21 cellular contexts compared by ENCODE assay signal in the genomic region with DNA sequence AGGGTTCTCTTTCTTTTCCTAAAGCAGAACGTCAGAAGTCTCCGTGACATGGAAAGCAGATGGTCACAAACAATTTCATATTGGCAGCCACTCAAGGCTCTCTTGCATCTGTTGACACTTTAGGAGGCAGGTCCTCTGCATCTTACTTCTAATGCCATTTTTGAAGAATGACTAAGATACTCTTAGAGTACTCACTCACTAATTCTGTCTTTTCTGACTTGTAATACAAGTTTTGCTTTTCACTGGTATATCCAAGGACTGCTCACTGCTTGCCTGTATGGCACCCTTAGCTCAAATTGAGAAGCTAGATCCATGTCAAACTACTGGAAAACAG.
DNase-seq lines count a peak whose midpoint lies in the region; ATAC-seq and TF ChIP-seq lines count a peak whose summit lies in the region.
"Had no signal": no experiment of that assay in that cellular context is flagged by ENCODE, and none has a peak within 500 bp of the region (broad histone marks: within the 10 kb centered on the region; RNA-seq: fewer than 3 reads in every experiment).

No MANE protein-coding gene starts in this region.

- ATAC-seq in heart right ventricle (peak in 4 of 8 donors; percentile 33 to 48 (median 40)), GM21529 (IDR thresholded peaks at IDR 0.05; ENCODE audit: unreplicated experiment) (no peak), HG02678 (IDR thresholded peaks at IDR 0.05; ENCODE audit: unreplicated experiment) (no peak)
- ATAC-seq: gastroesophageal sphincter, natural killer cell had no signal

- H3K9me3 ChIP-seq in ascending aorta (no peaks in the 10 kb centered on the region), heart right ventricle (no peaks in the 10 kb centered on the region), smooth muscle cell (replicated peaks; ENCODE audit: low read depth) (no peaks in the 10 kb centered on the region)
- H3K9me3 ChIP-seq: gastroesophageal sphincter had no signal

- DNase-seq in NCI-H2171 treated with DMSO at 0.1 percent for 48 hours (lab: John Stamatoyannopoulos, UW): peak; percentile 4
- no peak for DNase-seq in NCI-H2171 (lab: John Stamatoyannopoulos, UW)
- no peak for DNase-seq in ascending aorta (ENCODE audit: low spot score in 2 of 2)
- DNase-seq in heart right ventricle: peak in 1 of 2 donors; percentile 36
- no peak for DNase-seq in smooth muscle cell (lab: John Stamatoyannopoulos, UW; ENCODE audit: unreplicated experiment)
- DNase-seq in GM10266 (ENCODE audit: extremely low spot score): no peak
- DNase-seq: 8988T; activated naive CD4-positive, alpha-beta T cell treated with anti-CD3 and anti-CD28 coated beads, Interleukin-2, amount 50 U/mL, for 16 hours; activated T-cell treated with anti-CD3 and anti-CD28 coated beads, Interleukin-2, amount 50 U/mL, for 1 hour; CD8-positive, alpha-beta memory T cell; effector CD8-positive, alpha-beta T cell; mammary epithelial cell; MM.1S; natural killer cell; NCI-H187; NCI-H69; PC-9; stimulated activated CD4-positive, alpha-beta T cell treated with anti-CD3 and anti-CD28 coated beads, Interleukin-15, amount 100 ng/mL, for 24 hours had no signal

- H3K79me2 ChIP-seq in smooth muscle cell (ENCODE audit: low read depth): no peaks in the 10 kb centered on the region

- no peaks in the 10 kb centered on the region for H3K27me3 ChIP-seq in ascending aorta
- no peaks in the 10 kb centered on the region for H3K27me3 ChIP-seq in heart right ventricle
- no peaks in the 10 kb centered on the region for H3K27me3 ChIP-seq in smooth muscle cell (ENCODE audit: low read depth)
- H3K27me3 ChIP-seq: gastroesophageal sphincter had no signal

- H3K36me3 ChIP-seq in ascending aorta (peaks cover 0 to 15% of the 10 kb centered on the region in 2 donors), heart right ventricle (peaks cover 0 to 29% (median 0%) of the 10 kb centered on the region in 9 donors), smooth muscle cell (ENCODE audit: low read depth) (no peaks in the 10 kb centered on the region)

- H3K4me1 ChIP-seq in ascending aorta: peaks cover 4 to 8% of the 10 kb centered on the region in 2 donors
- peaks cover 5 to 82% (median 44%) of the 10 kb centered on the region in 9 donors for H3K4me1 ChIP-seq in heart right ventricle
- H3K4me1 ChIP-seq in smooth muscle cell (ENCODE audit: low read depth): peaks cover 9% of the 10 kb centered on the region
- H3K4me1 ChIP-seq: gastroesophageal sphincter had no signal

- H3K4me2 ChIP-seq in smooth muscle cell: peak overlapping the region; percentile 37
- H3K4me2 ChIP-seq: PC-9 had no signal

- WGBS in heart right ventricle, 2 donors: 10 to 34% methylated on average over 2 of the region's 2 CpGs
- 8% methylated on average over 2 of the region's 2 CpGs for WGBS in smooth muscle cell (ENCODE audit: low lambda C conversion rate)

- peaks cover 28% of the 10 kb centered on the region for H3F3A ChIP-seq in smooth muscle cell (ENCODE audit: low read depth)

- TF ChIP-seq CTCF in ascending aorta (IDR thresholded peaks at IDR 0.05) (no peak), heart right ventricle (IDR thresholded peaks at IDR 0.05) (no peak), smooth muscle cell (IDR thresholded peaks at IDR 0.05; ENCODE audit: borderline replicate concordance, insufficient read depth, poor library complexity, severe bottlenecking) (no peak), GM10266 (IDR thresholded peaks at IDR 0.05; ENCODE audit: control insufficient read depth, insufficient read depth, low read depth, missing control alignments) (no peak)

- intact Hi-C loops in ascending aorta (cut with DNase I): loop anchor here (10.0 kb wide), 1 partner anchor 47 kb away; no protein-coding TSS in a partner anchor
- intact Hi-C loops in heart right ventricle (cut with DNase I): loop anchor here in 2 of 10 donors (5.0 to 10.0 kb wide), 3 partner anchors 40 to 67 kb away; partner anchors contain the start of gene PRRX1 (in 1 of the 2)

- H2AFZ ChIP-seq in smooth muscle cell (ENCODE audit: low read depth): no peak overlapping the region
- H2AFZ ChIP-seq: PC-9 had no signal

- H3K4me3 ChIP-seq in ascending aorta (no peak overlapping the region), heart right ventricle (no peak overlapping the region), smooth muscle cell (no peak overlapping the region)
- H3K4me3 ChIP-seq: gastroesophageal sphincter, PC-9 had no signal

- H3K27ac ChIP-seq in ascending aorta (peak overlapping the region; percentile 12 to 17), heart right ventricle (peak overlapping the region in 7 of 10 donors; percentile 13 to 81 (median 73)), smooth muscle cell (ENCODE audit: low read depth) (peak overlapping the region; percentile 57)
- H3K27ac ChIP-seq: gastroesophageal sphincter, PC-9 had no signal

- no peaks in the 10 kb centered on the region for H4K20me1 ChIP-seq in smooth muscle cell (ENCODE audit: low read depth)

- no peak overlapping the region for H3K9ac ChIP-seq in smooth muscle cell (ENCODE audit: low read depth)

Comparison
In these comparisons a context has a peak if more than half of its experiments do, and no peak if none do; other contexts are left out.
1. H3K27ac ChIP-seq: peak in every context shown above with its lines; median percentile 73 in heart right ventricle; 57 in smooth muscle cell; 14 in ascending aorta.